In genomic region chr13:31204592-31204991, GRCh38 we compare ENCODE assay signal across 1 cellular context.
TF ChIP-seq lines count a peak whose summit lies in the region.

No MANE protein-coding gene starts in this region.

TF ChIP-seq in HepG2, 621 proteins besides CTCF, POLR2A, EP300 and RAD21 (continued from another document):
- no peak for TF ChIP-seq PREB (CRISPR knock-in tag; IDR thresholded peaks at IDR 0.05)
TF ChIP-seq in HepG2: peak in this region for 1.
